ENCODE assay signal across 17 cellular contexts in genomic region chr3:168162172-168162571, GRCh38.
DNase-seq lines count a peak whose midpoint lies in the region; ATAC-seq and TF ChIP-seq lines count a peak whose summit lies in the region.
"Had no signal": no experiment of that assay in that cellular context is flagged by ENCODE, and none has a peak within 500 bp of the region (broad histone marks: within the 10 kb centered on the region; RNA-seq: fewer than 3 reads in every experiment).

No MANE protein-coding gene starts in this region.

- DNase-seq in EH (ENCODE audit: low read depth) = peak; percentile 11
- peak; percentile 4 to 19 for DNase-seq in fibroblast of lung (ENCODE audit: low read depth in 2 of 2)
- no peak for DNase-seq in activated naive CD4-positive, alpha-beta T cell treated with anti-CD3 and anti-CD28 coated beads, Interleukin-2, amount 50 U/mL, for 16 hours
- DNase-seq in Caco-2 = no peak
- no peak for DNase-seq in left lobe of liver (ENCODE audit: low spot score)
- DNase-seq: activated naive CD4-positive, alpha-beta T cell treated with anti-CD3 and anti-CD28 coated beads for 36 hours; BE2C; GDM1; GOT3; left lung; NCI-H1930; NCI-H446 treated with DMSO at 0.1 percent for 48 hours; stimulated activated CD4-positive, alpha-beta T cell treated with anti-CD3 and anti-CD28 coated beads, Interleukin-2, amount 100 ng/mL, for 24 hours; stimulated activated naive CD8-positive, alpha-beta T cell treated with anti-CD3 and anti-CD28 coated beads, Interleukin-15, amount 100 ng/mL, for 72 hours had no signal

- no peak for ATAC-seq in left lobe of liver
- ATAC-seq: stimulated activated naive CD8-positive, alpha-beta T cell treated with anti-CD3 and anti-CD28 coated beads, Interleukin-15, amount 100 ng/mL, for 72 hours had no signal

- TF ChIP-seq CTCF in Loucy (conservative IDR thresholded peaks at IDR 0.05; ENCODE audit: low read length) (no peak), fibroblast of lung (conservative IDR thresholded peaks at IDR 0.05 in 1 of 2, IDR thresholded peaks at IDR 0.05 in 1 of 2; ENCODE audit: low read depth in 1 of 2, low read length in 2 of 2) (no peak), Caco-2 (IDR thresholded peaks at IDR 0.05; ENCODE audit: insufficient read depth in 1 of 2, low read depth in 1 of 2, low read length in 1 of 2, severe bottlenecking in 1 of 2, unreplicated experiment in 1 of 2) (no peak)

- no peaks in the 10 kb centered on the region for H3K9me3 ChIP-seq in Loucy (ENCODE audit: insufficient read depth, low read depth, low read length)
- no peaks in the 10 kb centered on the region for H3K9me3 ChIP-seq in fibroblast of lung (ENCODE audit: control insufficient read depth, insufficient read depth, low read depth, low read length)
- H3K9me3 ChIP-seq in Caco-2 = no peaks in the 10 kb centered on the region
- H3K9me3 ChIP-seq: ascending aorta, BE2C, left lung had no signal

- H3K27ac ChIP-seq in fibroblast of lung (ENCODE audit: insufficient read depth, low read length) = no peak overlapping the region
- peak overlapping the region; percentile 45 for H3K27ac ChIP-seq in rectal smooth muscle tissue (ENCODE audit: low read depth, low read length)
- H3K27ac ChIP-seq: ascending aorta, left lung had no signal

- no peaks in the 10 kb centered on the region for H3K9me2 ChIP-seq in Loucy (replicated peaks; ENCODE audit: low read depth, low read length)

- no peaks in the 10 kb centered on the region for H3K36me3 Mint-ChIP-seq in Caco-2 (ENCODE audit: insufficient read depth, unreplicated experiment)

- no peaks in the 10 kb centered on the region for H3K9me3 Mint-ChIP-seq in Caco-2 (ENCODE audit: unreplicated experiment)
- H3K9me3 Mint-ChIP-seq: activated naive CD4-positive, alpha-beta T cell treated with anti-CD3 and anti-CD28 coated beads for 36 hours; stimulated activated naive CD8-positive, alpha-beta T cell treated with anti-CD3 and anti-CD28 coated beads, Interleukin-15, amount 100 ng/mL, for 72 hours had no signal

- H3K27me3 Mint-ChIP-seq in Caco-2 (ENCODE audit: insufficient read depth, unreplicated experiment) = peaks cover 10% of the 10 kb centered on the region

- no peak overlapping the region for H3K4me3 ChIP-seq in Loucy (ENCODE audit: low read length, poor library complexity, severe bottlenecking)
- no peak overlapping the region for H3K4me3 ChIP-seq in fibroblast of lung (replicated peaks in 1 of 4; ENCODE audit: control extremely low read depth in 1 of 4, insufficient read depth in 1 of 4, low read depth in 3 of 4, low read length in 4 of 4)
- no peak overlapping the region for H3K4me3 ChIP-seq in rectal smooth muscle tissue (ENCODE audit: low read length)
- no peak overlapping the region for H3K4me3 ChIP-seq in Caco-2 (ENCODE audit: low read depth, low read length)
- H3K4me3 ChIP-seq: ascending aorta, left lung had no signal

- POLR2A ChIA-PET in Caco-2 (lab: Charles Lee) = no interaction called here

- peak overlapping the region; percentile 31 for H2AFZ ChIP-seq in Loucy (ENCODE audit: low read length)
- H2AFZ ChIP-seq in fibroblast of lung (ENCODE audit: low read length) = peak overlapping the region; percentile 28

- H4K20me1 ChIP-seq in Loucy (ENCODE audit: insufficient read depth, low read length, poor library complexity, severe bottlenecking) (no peaks in the 10 kb centered on the region), fibroblast of lung (ENCODE audit: control insufficient read depth, extremely low read depth, insufficient read depth, low read length) (no peaks in the 10 kb centered on the region)

- H3K9ac ChIP-seq in Loucy (ENCODE audit: low read depth, low read length, poor library complexity, severe bottlenecking) (no peak overlapping the region), fibroblast of lung (ENCODE audit: insufficient read depth, low read length) (no peak overlapping the region), rectal smooth muscle tissue (ENCODE audit: low read length) (no peak overlapping the region)

- no peak overlapping the region for H3K4me2 ChIP-seq in Loucy (ENCODE audit: low read depth, low read length, poor library complexity, severe bottlenecking)
- no peak overlapping the region for H3K4me2 ChIP-seq in fibroblast of lung (ENCODE audit: extremely low read depth, insufficient read depth, low read length)

- peaks cover 10% of the 10 kb centered on the region for H3K4me1 Mint-ChIP-seq in Caco-2 (ENCODE audit: low read depth, unreplicated experiment)
- H3K4me1 Mint-ChIP-seq: stimulated activated naive CD8-positive, alpha-beta T cell treated with anti-CD3 and anti-CD28 coated beads, Interleukin-15, amount 100 ng/mL, for 72 hours had no signal

- no peak overlapping the region for H3K4me3 Mint-ChIP-seq in Caco-2 (ENCODE audit: unreplicated experiment)
- H3K4me3 Mint-ChIP-seq: activated naive CD4-positive, alpha-beta T cell treated with anti-CD3 and anti-CD28 coated beads for 36 hours; stimulated activated naive CD8-positive, alpha-beta T cell treated with anti-CD3 and anti-CD28 coated beads, Interleukin-15, amount 100 ng/mL, for 72 hours had no signal

- H3K79me2 ChIP-seq in Loucy (ENCODE audit: insufficient read depth, low read length) = no peaks in the 10 kb centered on the region
- no peaks in the 10 kb centered on the region for H3K79me2 ChIP-seq in fibroblast of lung (ENCODE audit: control insufficient read depth, insufficient read depth, low read length)

- H3K27ac Mint-ChIP-seq in Caco-2 (ENCODE audit: unreplicated experiment) = no peak overlapping the region
- H3K27ac Mint-ChIP-seq: activated naive CD4-positive, alpha-beta T cell treated with anti-CD3 and anti-CD28 coated beads for 36 hours; stimulated activated naive CD8-positive, alpha-beta T cell treated with anti-CD3 and anti-CD28 coated beads, Interleukin-15, amount 100 ng/mL, for 72 hours had no signal

- peaks cover 8% of the 10 kb centered on the region for H3K4me1 ChIP-seq in Loucy (ENCODE audit: insufficient read depth, low read length, poor library complexity, severe bottlenecking)
- H3K4me1 ChIP-seq in fibroblast of lung (ENCODE audit: control insufficient read depth, extremely low read depth, insufficient read depth, low read length) = no peaks in the 10 kb centered on the region
- H3K4me1 ChIP-seq in rectal smooth muscle tissue (ENCODE audit: control insufficient read depth, insufficient read depth, low read length) = peaks cover 5% of the 10 kb centered on the region
- peaks cover 4% of the 10 kb centered on the region for H3K4me1 ChIP-seq in Caco-2
- H3K4me1 ChIP-seq: ascending aorta, BE2C, left lung had no signal

- BruUV-seq in Caco-2 (replicated peaks; lab: Mats Ljungman, UMichigan) = no TSS peak

- intact Hi-C loops in Caco-2 (cut with micrococcal nuclease; ENCODE audit: unreplicated experiment) = loop anchor here (10.0 kb wide), 1 partner anchor 237 kb away; no protein-coding TSS in a partner anchor

- CTCF ChIA-PET in Caco-2 (lab: Charles Lee) = no interaction called here

- H3K36me3 ChIP-seq in Loucy (ENCODE audit: insufficient read depth, low read length) (no peaks in the 10 kb centered on the region), fibroblast of lung (ENCODE audit: control insufficient read depth, insufficient read depth, low read length) (no peaks in the 10 kb centered on the region), rectal smooth muscle tissue (ENCODE audit: control insufficient read depth, insufficient read depth, low read length) (no peaks in the 10 kb centered on the region), Caco-2 (ENCODE audit: control insufficient read depth, insufficient read depth, low read length) (no peaks in the 10 kb centered on the region)
- H3K36me3 ChIP-seq: ascending aorta, BE2C, left lung had no signal

- H3K27me3 ChIP-seq in Loucy (ENCODE audit: insufficient read depth, low read length, poor library complexity, severe bottlenecking) = no peaks in the 10 kb centered on the region
- no peaks in the 10 kb centered on the region for H3K27me3 ChIP-seq in fibroblast of lung (ENCODE audit: control insufficient read depth, insufficient read depth, low read length)
- H3K27me3 ChIP-seq in rectal smooth muscle tissue (ENCODE audit: control insufficient read depth, insufficient read depth, low read length) = no peaks in the 10 kb centered on the region
- H3K27me3 ChIP-seq in Caco-2 (replicated peaks; ENCODE audit: control insufficient read depth, insufficient read depth, low read length) = no peaks in the 10 kb centered on the region
- H3K27me3 ChIP-seq: ascending aorta, BE2C, left lung had no signal

- H3F3A ChIP-seq in Loucy (ENCODE audit: low read depth) = no peaks in the 10 kb centered on the region

Comparison
In these comparisons a context has a peak if more than half of its experiments do, and no peak if none do; other contexts are left out.
1. DNase-seq: peak in EH (single experiment) and fibroblast of lung (2 of 2); none in activated naive CD4-positive, alpha-beta T cell treated with anti-CD3 and anti-CD28 coated beads, Interleukin-2, amount 50 U/mL, for 16 hours (single experiment), Caco-2 (0 of 2) and left lobe of liver (single experiment).